Comparison of ENCODE assay signal across 16 cellular contexts in genomic region chr10:125411724-125412123, GRCh38.
DNase-seq lines count a peak whose midpoint lies in the region; ATAC-seq, FAIRE-seq and TF ChIP-seq lines count a peak whose summit lies in the region.
"Had no signal": no experiment of that assay in that cellular context is flagged by ENCODE, and none has a peak within 500 bp of the region (broad histone marks: within the 10 kb centered on the region; RNA-seq: fewer than 3 reads in every experiment).

No MANE protein-coding gene starts in this region.

- no peaks in the 10 kb centered on the region for H4K20me1 ChIP-seq in HepG2 (ENCODE audit: insufficient read depth, low read length)

- CTCF ChIA-PET in HepG2 (lab: Yijun Ruan, JAX; ENCODE audit: low intra/inter-chr PET ratio, low total read pairs): no interaction called here

- H3K9me3 Mint-ChIP-seq in osteocyte (ENCODE audit: unreplicated experiment): no peaks in the 10 kb centered on the region
- H3K9me3 Mint-ChIP-seq: natural killer cell treated with Interleukin-12 subunit alpha and Interleukin-12 subunit beta and Interleukin-15 and Interleukin-18, amount 100 ng/mL, for 72 hours had no signal

- H3K4me1 ChIP-seq in HepG2 (ENCODE audit: insufficient read depth, low read length): no peaks in the 10 kb centered on the region
- H3K4me1 ChIP-seq: sigmoid colon had no signal

- in situ Hi-C loops in HepG2 (cut with HindIII; ENCODE audit: extremely low pct_ligation_motif_present, low pct_unique_long_range_greater_than_20kb): no loop called here

- no TSS peak for BruUV-seq in HepG2 (replicated peaks; lab: Mats Ljungman, UMichigan)

- H3K27me3 Mint-ChIP-seq in osteocyte (ENCODE audit: unreplicated experiment): no peaks in the 10 kb centered on the region

- no peak overlapping the region for H3K4me2 ChIP-seq in HepG2 (ENCODE audit: low read depth, low read length)

- no peak overlapping the region for H3K4me3 Mint-ChIP-seq in osteocyte (ENCODE audit: unreplicated experiment)
- H3K4me3 Mint-ChIP-seq: natural killer cell treated with Interleukin-12 subunit alpha and Interleukin-12 subunit beta and Interleukin-15 and Interleukin-18, amount 100 ng/mL, for 72 hours had no signal

- no peak overlapping the region for H2AFZ ChIP-seq in HepG2 (ENCODE audit: low read length)

- H3K27ac Mint-ChIP-seq in osteocyte (ENCODE audit: unreplicated experiment): no peak overlapping the region
- H3K27ac Mint-ChIP-seq: natural killer cell treated with Interleukin-12 subunit alpha and Interleukin-12 subunit beta and Interleukin-15 and Interleukin-18, amount 100 ng/mL, for 72 hours had no signal

- H3K27ac ChIP-seq in HepG2 (ENCODE audit: extremely low read length, insufficient read depth, low read length): no peak overlapping the region
- H3K27ac ChIP-seq: body of pancreas, sigmoid colon had no signal

- H3K9ac ChIP-seq in HepG2 (ENCODE audit: insufficient read depth, low read depth, low read length): no peak overlapping the region

- no peaks in the 10 kb centered on the region for H3K36me3 ChIP-seq in HepG2 (replicated peaks in 1 of 2; ENCODE audit: control insufficient read depth in 1 of 2, insufficient read depth in 2 of 2, low read length in 2 of 2)
- H3K36me3 ChIP-seq: sigmoid colon had no signal

- TF ChIP-seq EP300 in HepG2 (IDR thresholded peaks at IDR 0.05; ENCODE audit: low read depth in 2 of 2, low read length in 2 of 2): no peak
- TF ChIP-seq EP300 in HepG2 (CRISPR knock-in tag; IDR thresholded peaks at IDR 0.05; ENCODE audit: borderline replicate concordance): no peak

- intact Hi-C loops in HepG2 (cut with micrococcal nuclease; ENCODE audit: unreplicated experiment): no loop called here

- TF ChIP-seq RAD21 in HepG2 (CRISPR knock-in tag; IDR thresholded peaks at IDR 0.05): no peak

- H3K4me1 Mint-ChIP-seq in osteocyte (ENCODE audit: unreplicated experiment): no peaks in the 10 kb centered on the region

- no peaks in the 10 kb centered on the region for H3K79me2 ChIP-seq in HepG2 (ENCODE audit: insufficient read depth, low read length)

- 0% methylated on average over 2 of the region's 2 CpGs for WGBS in HepG2 (ENCODE audit: low lambda C conversion rate)

- TF ChIP-seq POLR2A in H54 (IDR thresholded peaks at IDR 0.05; ENCODE audit: low read depth, low read length) (no peak), HepG2 (IDR thresholded peaks at IDR 0.05; ENCODE audit: insufficient read depth in 1 of 2, low read depth in 2 of 2, low read length in 2 of 2) (no peak)

- no peak for FAIRE-seq in H54 (lab: Jason Lieb, UNC)
- FAIRE-seq in HepG2 (lab: Jason Lieb, UNC): no peak
- FAIRE-seq: GM12892, GM19239, H1 had no signal

- DNase-seq in H54 (ENCODE audit: insufficient read length, low spot score) (peak; percentile 5), RKO (ENCODE audit: low spot score) (peak; percentile 69), fibroblast of gingiva (ENCODE audit: low read depth) (peak; percentile 64), smooth muscle cell of the brain vasculature (ENCODE audit: low read depth, low spot score) (peak; percentile 23), osteocyte (ENCODE audit: extremely low spot score, unreplicated experiment) (no peak), HepG2 (ENCODE audit: low spot score) (no peak), NCI-H748 treated with DMSO at 0.1 percent for 48 hours (lab: John Stamatoyannopoulos, UW) (no peak)
- DNase-seq: activated T-cell treated with anti-CD3 and anti-CD28 coated beads, Interleukin-2, amount 50 U/mL, for 1 hour; body of pancreas; DMS 273 treated with DMSO at 0.1 percent for 48 hours; NCI-H2081; sigmoid colon had no signal

- TF ChIP-seq CTCF in osteocyte (IDR thresholded peaks at IDR 0.05): no peak
- TF ChIP-seq CTCF in HepG2 (CRISPR knock-in tag; IDR thresholded peaks at IDR 0.05): no peak

- H3K27me3 ChIP-seq in HepG2 (ENCODE audit: control insufficient read depth in 1 of 2, insufficient read depth in 2 of 2, low read length in 2 of 2): peaks cover 0 to 14% of the 10 kb centered on the region in 2 experiments; a peak in 1 of 5 replicates
- H3K27me3 ChIP-seq: body of pancreas, sigmoid colon had no signal

- POLR2A ChIA-PET in HepG2 (lab: Yijun Ruan, JAX): no interaction called here

- no peaks in the 10 kb centered on the region for H3K36me3 Mint-ChIP-seq in osteocyte (ENCODE audit: unreplicated experiment)

- H3K4me3 ChIP-seq in HepG2 (replicated peaks in 1 of 3; ENCODE audit: insufficient read depth in 1 of 3, low read depth in 2 of 3, low read length in 3 of 3): no peak overlapping the region
- H3K4me3 ChIP-seq: body of pancreas, sigmoid colon had no signal

- no peaks in the 10 kb centered on the region for H3K9me3 ChIP-seq in HepG2 (ENCODE audit: low read length)
- H3K9me3 ChIP-seq: body of pancreas, sigmoid colon had no signal

- no peak for ATAC-seq in HepG2
- ATAC-seq: body of pancreas; natural killer cell treated with Interleukin-12 subunit alpha and Interleukin-12 subunit beta and Interleukin-15 and Interleukin-18, amount 100 ng/mL, for 72 hours had no signal

TF ChIP-seq in HepG2, 621 proteins besides CTCF, POLR2A, EP300 and RAD21 (continues in another document):
- no peak for TF ChIP-seq STAT6 (CRISPR knock-in tag; IDR thresholded peaks at IDR 0.05; ENCODE audit: borderline replicate concordance)
- TF ChIP-seq KAT7 (CRISPR knock-in tag; IDR thresholded peaks at IDR 0.05; ENCODE audit: borderline replicate concordance): no peak
- no peak for TF ChIP-seq KLF12 (CRISPR knock-in tag; IDR thresholded peaks at IDR 0.05; ENCODE audit: borderline replicate concordance)
- TF ChIP-seq ZFAT (CRISPR knock-in tag; conservative IDR thresholded peaks at IDR 0.05): no peak
- TF ChIP-seq HNF4G (IDR thresholded peaks at IDR 0.05; ENCODE audit: borderline replicate concordance, low read depth, low read length): no peak
- no peak for TF ChIP-seq HNF4G (CRISPR knock-in tag; IDR thresholded peaks at IDR 0.05; ENCODE audit: borderline replicate concordance, low read depth)
- TF ChIP-seq BCLAF1 (IDR thresholded peaks at IDR 0.05): no peak

Comparison
In these comparisons a context has a peak if more than half of its experiments do, and no peak if none do; other contexts are left out.
1. DNase-seq: peak in H54 (single experiment), RKO (single experiment), fibroblast of gingiva (single experiment) and smooth muscle cell of the brain vasculature (single experiment); none in osteocyte (single experiment), HepG2 (single experiment) and NCI-H748 treated with DMSO at 0.1 percent for 48 hours (single experiment).